Comparison of ENCODE assay signal across 34 cellular contexts in genomic region chr7:31595390-31595789, GRCh38.
"Had no signal": no experiment of that assay in that cellular context is flagged by ENCODE, and none has a peak within 500 bp of the region (broad histone marks: within the 10 kb centered on the region; RNA-seq: fewer than 3 reads in every experiment).

No MANE protein-coding gene starts in this region.

- H3K4me3 ChIP-seq: MG63 had no signal

- H3K27me3 ChIP-seq: MG63 had no signal

- H3K36me3 ChIP-seq: MG63 had no signal

- DNase-seq: Karpas-422, Kasumi-1, MG63, MM.1S, MV-4-11, NCI-H1048, NCI-H1092, NCI-H1092 treated with DMSO at 0.1 percent for 48 hours, NCI-H1105, NCI-H1105 treated with DMSO at 0.1 percent for 48 hours, NCI-H1417, NCI-H1417 treated with DMSO at 0.1 percent for 48 hours, NCI-H1436, NCI-H1436 treated with DMSO at 0.1 percent for 48 hours, NCI-H146, NCI-H1694, NCI-H1694 treated with DMSO at 0.1 percent for 48 hours, NCI-H187, NCI-H187 treated with DMSO at 0.1 percent for 48 hours, NCI-H1930, NCI-H2029, NCI-H2029 treated with DMSO at 0.1 percent for 48 hours, NCI-H2081, NCI-H2081 treated with DMSO at 0.1 percent for 48 hours, NCI-H2107, NCI-H2171, NCI-H2171 treated with DMSO at 0.1 percent for 48 hours, NCI-H2227 treated with DMSO at 0.1 percent for 48 hours, NCI-H226, NCI-H345, NCI-H446, NCI-H446 treated with DMSO at 0.1 percent for 48 hours, NCI-H510A, NCI-H510A treated with DMSO at 0.1 percent for 48 hours had no signal
